In the genomic region with DNA sequence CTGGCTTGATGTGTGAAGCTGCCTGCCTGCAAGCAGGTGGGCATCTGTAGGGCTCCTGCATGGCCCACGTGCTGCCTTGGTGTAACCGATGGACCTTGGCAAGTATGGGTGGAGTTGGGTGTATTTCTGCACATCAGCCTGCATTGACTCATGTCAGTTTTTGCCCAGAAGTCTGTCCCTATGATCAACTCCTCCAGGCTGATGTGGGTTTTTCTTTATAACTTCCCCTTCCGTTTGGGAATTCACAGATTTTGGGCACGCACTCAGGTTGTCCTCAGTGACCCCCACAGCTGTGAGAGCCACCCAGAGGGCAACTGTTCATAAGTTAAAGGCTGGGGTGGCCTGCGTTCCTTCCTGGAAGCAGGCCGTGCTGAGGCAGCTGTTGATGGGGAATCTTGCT, we compare ENCODE assay signal across 11 cellular contexts.
DNase-seq lines count a peak whose midpoint lies in the region; ATAC-seq and TF ChIP-seq lines count a peak whose summit lies in the region.
"Had no signal": no experiment of that assay in that cellular context is flagged by ENCODE, and none has a peak within 500 bp of the region (broad histone marks: within the 10 kb centered on the region; RNA-seq: fewer than 3 reads in every experiment).

No MANE protein-coding gene starts in this region.

- H3K4me1 ChIP-seq in mucosa of descending colon (ENCODE audit: low read depth), result peaks cover 5% of the 10 kb centered on the region

- H3K9me3 ChIP-seq in mucosa of descending colon, result no peaks in the 10 kb centered on the region
- H3K9me3 ChIP-seq: BLaER1 had no signal

- intact Hi-C loops in mucosa of descending colon (cut with DNase I, micrococcal nuclease), result no loop called here

- no peaks in the 10 kb centered on the region for H3K36me3 ChIP-seq in mucosa of descending colon (ENCODE audit: low read depth)

- ATAC-seq in GM18907 (IDR thresholded peaks at IDR 0.05; ENCODE audit: unreplicated experiment), result peak; percentile 34
- ATAC-seq in mucosa of descending colon, result peak; percentile 21
- no peak for ATAC-seq in HG03175 (IDR thresholded peaks at IDR 0.05; ENCODE audit: unreplicated experiment)

- DNase-seq in AG08396 (ENCODE audit: low spot score) (peak; percentile 31), mucosa of descending colon (no peak), NOMO-1 (lab: John Stamatoyannopoulos, UW; ENCODE audit: unreplicated experiment in 2 of 2) (no peak), GM19240 (ENCODE audit: insufficient read length, low spot score) (no peak), NCI-H1930 (lab: John Stamatoyannopoulos, UW) (no peak)
- DNase-seq: activated CD8-positive, alpha-beta memory T cell treated with anti-CD3 and anti-CD28 coated beads, Interleukin-2, amount 50 U/mL, for 4 hours; stimulated activated CD4-positive, alpha-beta T cell treated with anti-CD3 and anti-CD28 coated beads, Interleukin-15, amount 100 ng/mL, for 24 hours had no signal

- TF ChIP-seq CTCF in mucosa of descending colon (IDR thresholded peaks at IDR 0.05), result no peak

- peak overlapping the region; percentile 4 for H3K27ac ChIP-seq in angular gyrus (ENCODE audit: low read depth, low read length)
- H3K27ac ChIP-seq: BLaER1 had no signal

- H3K4me3 ChIP-seq in mucosa of descending colon, result no peak overlapping the region
- H3K4me3 ChIP-seq: BLaER1 had no signal
